In genomic region chrX:101740642-101741041, GRCh38 we compare ENCODE assay signal across 35 cellular contexts.
"Had no signal": no experiment of that assay in that cellular context is flagged by ENCODE, and none has a peak within 500 bp of the region (broad histone marks: within the 10 kb centered on the region; RNA-seq: fewer than 3 reads in every experiment).

No MANE protein-coding gene starts in this region.

- H3K9me3 ChIP-seq: MG63 had no signal

- H3K4me2 ChIP-seq: KMS-11 had no signal

- H3K9ac ChIP-seq: KMS-11 had no signal

- H3K36me3 ChIP-seq: MG63 had no signal

- H3K4me3 ChIP-seq: MG63 had no signal

- H3K27me3 ChIP-seq: MG63 had no signal

- DNase-seq: Karpas-422, Kasumi-1, KBM-7, KG1, MG63, MM.1S, MV-4-11, NCI-H1048, NCI-H1092, NCI-H1092 treated with DMSO at 0.1 percent for 48 hours, NCI-H1105, NCI-H1105 treated with DMSO at 0.1 percent for 48 hours, NCI-H1417, NCI-H1417 treated with DMSO at 0.1 percent for 48 hours, NCI-H1436, NCI-H1436 treated with DMSO at 0.1 percent for 48 hours, NCI-H146, NCI-H1694, NCI-H1694 treated with DMSO at 0.1 percent for 48 hours, NCI-H187, NCI-H187 treated with DMSO at 0.1 percent for 48 hours, NCI-H1930, NCI-H2029, NCI-H2029 treated with DMSO at 0.1 percent for 48 hours, NCI-H2081, NCI-H2081 treated with DMSO at 0.1 percent for 48 hours, NCI-H2107, NCI-H2171, NCI-H2171 treated with DMSO at 0.1 percent for 48 hours, NCI-H2227 treated with DMSO at 0.1 percent for 48 hours, NCI-H226, NCI-H345, NCI-H446, NCI-H446 treated with DMSO at 0.1 percent for 48 hours had no signal

- H3K27ac ChIP-seq: KMS-11 had no signal
